In the genomic region with DNA sequence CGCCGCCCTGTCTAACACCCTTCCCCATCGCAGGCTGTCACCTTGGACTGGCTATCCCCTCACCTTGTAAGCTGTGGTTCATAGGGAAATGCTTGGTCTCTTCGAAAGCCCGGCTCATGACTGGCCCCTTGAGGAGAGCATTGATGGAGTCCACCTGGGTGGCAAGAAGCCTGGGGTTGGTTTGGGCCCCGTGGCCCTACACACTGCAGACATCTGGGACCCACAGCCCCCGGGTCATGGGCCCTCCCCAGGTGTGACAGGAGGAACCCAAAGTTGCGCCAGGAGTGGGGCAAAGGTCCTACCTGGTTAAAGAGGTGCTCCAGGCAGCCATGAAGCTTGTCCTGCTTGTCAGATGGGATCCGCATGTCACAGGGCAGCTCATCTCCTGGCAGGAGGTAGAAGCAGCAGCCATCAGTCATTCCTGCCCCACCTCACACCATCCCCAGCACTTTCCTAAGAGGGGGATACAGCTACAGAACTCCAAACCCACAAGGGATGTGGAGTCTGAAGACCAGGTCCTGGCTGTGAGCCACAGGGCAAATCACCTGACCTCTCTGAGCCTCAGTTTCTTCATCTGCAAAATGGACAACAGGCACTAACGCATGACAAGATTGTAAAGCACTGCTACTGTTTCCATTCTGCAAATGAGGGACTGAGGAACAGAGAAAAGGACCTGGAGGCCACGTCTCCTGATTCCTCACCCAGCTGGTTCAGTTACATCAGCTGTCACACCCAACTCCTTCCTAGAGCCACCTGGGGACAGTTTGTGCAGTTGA, we compare ENCODE assay signal across 21 cellular contexts.
"Had no signal": no experiment of that assay in that cellular context is flagged by ENCODE, and none has a peak within 500 bp of the region (broad histone marks: within the 10 kb centered on the region; RNA-seq: fewer than 3 reads in every experiment).

No MANE protein-coding gene starts in this region.

- H3K27ac ChIP-seq: colonic mucosa, neutrophil, parathyroid adenoma, right lobe of liver, thyroid gland had no signal

- H3K9ac ChIP-seq: parathyroid adenoma had no signal

- H3K27me3 ChIP-seq: colonic mucosa, neutrophil, right lobe of liver, thyroid gland had no signal

- H3K4me3 ChIP-seq: colonic mucosa, lung, right lobe of liver, thyroid gland had no signal

- H3K36me3 ChIP-seq: colonic mucosa had no signal

- FAIRE-seq: endometrium, frontal cortex, small intestine had no signal

- DNase-seq: colonic mucosa; effector memory CD4-positive, alpha-beta T cell; hypothalamus; immature natural killer cell; islet precursor cell; kidney glomerular epithelial cell; left ventricle myocardium superior; natural killer cell; small intestine; stimulated activated CD4-positive, alpha-beta T cell treated with anti-CD3 and anti-CD28 coated beads, Interleukin-15, amount 100 ng/mL, for 24 hours; stimulated activated CD4-positive, alpha-beta T cell treated with anti-CD3 and anti-CD28 coated beads, Interleukin-2, amount 100 ng/mL, for 48 hours; stimulated activated naive CD4-positive, alpha-beta T cell; stimulated activated naive CD8-positive, alpha-beta T cell treated with anti-CD3 and anti-CD28 coated beads, Interleukin-15, amount 100 ng/mL, for 72 hours; thyroid gland; trophoblast cell had no signal

- H2AFZ ChIP-seq: parathyroid adenoma had no signal

- H3K79me2 ChIP-seq: parathyroid adenoma had no signal

- H3K4me1 ChIP-seq: colonic mucosa, parathyroid adenoma, thyroid gland had no signal

- H3K9me3 ChIP-seq: colonic mucosa, right lobe of liver, thyroid gland had no signal
